18 cellular contexts compared by ENCODE assay signal in the genomic region with DNA sequence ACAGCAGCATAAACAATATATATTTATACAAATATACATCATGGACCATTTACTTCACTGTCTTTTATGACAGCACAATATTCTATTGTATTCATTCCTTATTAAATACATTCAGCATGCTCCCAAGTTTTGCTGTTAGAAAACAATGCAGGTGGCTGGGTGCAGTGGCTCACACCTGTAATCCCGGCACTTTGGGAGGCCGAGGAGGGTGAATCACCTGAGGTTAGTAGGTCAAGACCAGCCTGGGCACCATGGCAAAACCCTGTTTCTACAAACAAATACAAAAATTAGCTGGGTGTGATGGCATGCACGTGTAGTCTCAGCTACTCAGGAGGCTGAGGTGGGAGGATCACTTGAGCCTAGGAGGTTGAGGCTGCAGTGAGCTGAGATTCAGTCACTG. TPM values are rescaled to one million over a fixed set of nuclear protein-coding genes. Genes with fewer than 3 reads are reported as not detected.
DNase-seq lines count a peak whose midpoint lies in the region; ATAC-seq and TF ChIP-seq lines count a peak whose summit lies in the region.
"Had no signal": no experiment of that assay in that cellular context is flagged by ENCODE, and none has a peak within 500 bp of the region (broad histone marks: within the 10 kb centered on the region; RNA-seq: fewer than 3 reads in every experiment).

No MANE protein-coding gene starts in this region.

- H3K36me3 ChIP-seq in hepatocyte (replicated peaks; ENCODE audit: insufficient read depth, low read depth) (no peaks in the 10 kb centered on the region), suprapubic skin (peaks cover 74% of the 10 kb centered on the region)

- H4K20me1 ChIP-seq in hepatocyte (ENCODE audit: insufficient read depth, poor library complexity, severe bottlenecking), result no peaks in the 10 kb centered on the region

- H3K27me3 ChIP-seq in hepatocyte, result no peaks in the 10 kb centered on the region
- H3K27me3 ChIP-seq in suprapubic skin, result no peaks in the 10 kb centered on the region

- H3K4me1 ChIP-seq in hepatocyte (ENCODE audit: insufficient read depth) (no peaks in the 10 kb centered on the region), suprapubic skin (peaks cover 8% of the 10 kb centered on the region)

- DNase-seq in DMS53 (lab: John Stamatoyannopoulos, UW), result peak; percentile 18
- DNase-seq in DMS53 treated with DMSO at 0.1 percent for 48 hours (lab: John Stamatoyannopoulos, UW; ENCODE audit: unreplicated experiment), result no peak
- DNase-seq in central memory CD8-positive, alpha-beta T cell (ENCODE audit: low spot score in 2 of 2), result no peak
- no peak for DNase-seq in hepatocyte (ENCODE audit: low spot score)
- DNase-seq in suprapubic skin (ENCODE audit: low spot score in 2 of 2), result no peak
- no peak for DNase-seq in foreskin melanocyte
- DNase-seq in NCI-H1436 treated with DMSO at 0.1 percent for 48 hours (lab: John Stamatoyannopoulos, UW), result no peak
- DNase-seq in NCI-H345 (lab: John Stamatoyannopoulos, UW), result no peak
- DNase-seq: CD4-positive, alpha-beta memory T cell; DND-41; KG1; NCI-H1048; NCI-H146; NCI-H2081; NCI-H524; Right ventricle myocardium superior had no signal

- H3K4me1 Mint-ChIP-seq in central memory CD8-positive, alpha-beta T cell, result peaks cover 16% of the 10 kb centered on the region

- TF ChIP-seq POLR2A in suprapubic skin (IDR thresholded peaks at IDR 0.05), result no peak

- H3K9me3 ChIP-seq in hepatocyte (ENCODE audit: low read depth), result no peaks in the 10 kb centered on the region
- H3K9me3 ChIP-seq in suprapubic skin, result no peaks in the 10 kb centered on the region

- no peaks in the 10 kb centered on the region for H3K79me2 ChIP-seq in hepatocyte

- no peaks in the 10 kb centered on the region for H3K27me3 Mint-ChIP-seq in central memory CD8-positive, alpha-beta T cell
- H3K27me3 Mint-ChIP-seq: CD4-positive, alpha-beta memory T cell had no signal

- TF ChIP-seq CTCF in hepatocyte (IDR thresholded peaks at IDR 0.05; ENCODE audit: poor library complexity), result no peak
- no peak for TF ChIP-seq CTCF in suprapubic skin (IDR thresholded peaks at IDR 0.05)

- H3K27ac ChIP-seq in hepatocyte (peak overlapping the region; percentile 45), suprapubic skin (peak overlapping the region; percentile 49)
- H3K27ac ChIP-seq: 22Rv1 had no signal

- H3K27ac Mint-ChIP-seq in central memory CD8-positive, alpha-beta T cell (ENCODE audit: low read depth), result peak overlapping the region; percentile 29

- no peaks in the 10 kb centered on the region for H3K9me2 ChIP-seq in hepatocyte (replicated peaks; ENCODE audit: insufficient read depth)

- no peaks in the 10 kb centered on the region for H3K9me3 Mint-ChIP-seq in central memory CD8-positive, alpha-beta T cell
- H3K9me3 Mint-ChIP-seq: CD4-positive, alpha-beta memory T cell had no signal

- H2AFZ ChIP-seq in hepatocyte, result no peak overlapping the region

- no peak overlapping the region for H3K4me3 Mint-ChIP-seq in central memory CD8-positive, alpha-beta T cell
- H3K4me3 Mint-ChIP-seq: CD4-positive, alpha-beta memory T cell had no signal

- no peak overlapping the region for H3K4me2 ChIP-seq in hepatocyte

- no peak for ATAC-seq in central memory CD8-positive, alpha-beta T cell (replicated peaks; ENCODE audit: extremely low read depth, poor library complexity, severe bottlenecking)
- ATAC-seq: Panc1 had no signal

- H3K4me3 ChIP-seq in hepatocyte (no peak overlapping the region), suprapubic skin (no peak overlapping the region)

- TF ChIP-seq EP300 in suprapubic skin (IDR thresholded peaks at IDR 0.05), result no peak

- 84% methylated on average over 3 of the region's 3 CpGs for WGBS in hepatocyte (ENCODE audit: low lambda C conversion rate, missing lambda C conversion rate)
- WGBS in suprapubic skin, result 75% methylated on average over 3 of the region's 3 CpGs

- peaks cover 71% of the 10 kb centered on the region for H3K36me3 Mint-ChIP-seq in central memory CD8-positive, alpha-beta T cell (ENCODE audit: insufficient read depth)

RNA-seq across cellular contexts. Expression of a gene that starts 39.0 kb away (rescaled TPM):
- total RNA-seq in hepatocyte (57.5 and 77.2 TPM in 2 replicates), suprapubic skin (100 to 1,000 TPM in 1 of 4 donors, 10 to 100 TPM in 3; 73.5 to 132 (median 90.3) TPM)
- 52.5 and 54.0 TPM in 2 replicates for polyA plus RNA-seq in hepatocyte

RNA-seq across cellular contexts. Expression of a gene that starts 44.0 kb away (rescaled TPM):
- total RNA-seq in hepatocyte, result 20.8 and 26.6 TPM in 2 replicates
- polyA plus RNA-seq in hepatocyte, result 26.9 and 37.1 TPM in 2 replicates
- total RNA-seq in suprapubic skin, result 10 to 100 TPM; 18.7 to 26.4 (median 23.0) TPM
